12 cellular contexts compared by ENCODE assay signal in the genomic region with DNA sequence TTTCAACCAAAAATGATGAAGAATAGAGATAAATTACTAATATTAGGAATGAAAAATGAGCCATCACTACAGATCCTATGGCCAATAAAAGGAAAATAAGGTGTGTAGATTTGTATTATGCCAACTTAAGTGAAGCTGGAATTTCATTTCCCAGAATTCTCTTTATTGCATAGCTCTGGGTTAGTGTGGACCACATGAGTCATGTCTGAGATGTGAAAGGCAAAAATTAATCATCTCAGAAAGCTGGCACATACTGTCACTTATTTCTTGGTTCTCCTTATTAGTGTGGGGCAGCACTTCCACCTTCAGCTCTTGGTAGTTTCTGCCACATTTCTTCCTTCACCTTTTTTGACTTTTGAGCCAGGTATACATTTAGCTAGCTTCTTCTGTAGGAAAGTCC.
DNase-seq lines count a peak whose midpoint lies in the region; ATAC-seq, FAIRE-seq and TF ChIP-seq lines count a peak whose summit lies in the region.
"Had no signal": no experiment of that assay in that cellular context is flagged by ENCODE, and none has a peak within 500 bp of the region (broad histone marks: within the 10 kb centered on the region; RNA-seq: fewer than 3 reads in every experiment).

No MANE protein-coding gene starts in this region.

- ATAC-seq in HG03097 (IDR thresholded peaks at IDR 0.05; ENCODE audit: low FRiP score, unreplicated experiment) (no peak), HG02623 (IDR thresholded peaks at IDR 0.05; ENCODE audit: unreplicated experiment) (no peak)
- ATAC-seq: body of pancreas, psoas muscle had no signal

- DNase-seq in ACHN (peak; percentile 11), ELR (ENCODE audit: low read depth) (peak; percentile 71), RCC 7860 (ENCODE audit: low spot score) (peak; percentile 63), fibroblast of mammary gland (ENCODE audit: low read depth) (peak; percentile 44), KBM-7 (no peak), DMS153 treated with DMSO at 0.1 percent for 48 hours (lab: John Stamatoyannopoulos, UW; ENCODE audit: unreplicated experiment) (no peak)
- DNase-seq: body of pancreas, NCI-H2171 treated with DMSO at 0.1 percent for 48 hours, psoas muscle had no signal

- H3K4me3 ChIP-seq in fibroblast of mammary gland (ENCODE audit: control insufficient read depth, low read depth, low read length), result no peak overlapping the region
- H3K4me3 ChIP-seq: body of pancreas, psoas muscle, thoracic aorta had no signal

- TF ChIP-seq CTCF in fibroblast of mammary gland (conservative IDR thresholded peaks at IDR 0.05; ENCODE audit: control insufficient read depth, insufficient read depth, low read depth, low read length), result no peak

- in situ Hi-C loops in ACHN (cut with HindIII; ENCODE audit: low pct_ligation_motif_present, low pct_unique_long_range_greater_than_20kb, low sequenced_read_pairs) (no loop called here), KBM-7 (cut with MboI; ENCODE audit: low pct_unique_long_range_greater_than_20kb, low sequenced_read_pairs) (no loop called here)

- peak; percentile 84 for FAIRE-seq in RCC 7860 (lab: Jason Lieb, UNC)

Comparison
In these comparisons a context has a peak if more than half of its experiments do, and no peak if none do; other contexts are left out.
1. DNase-seq: peak in ACHN (single experiment), ELR (single experiment), RCC 7860 (single experiment) and fibroblast of mammary gland (single experiment); none in KBM-7 (single experiment) and DMS153 treated with DMSO at 0.1 percent for 48 hours (single experiment).